ENCODE assay signal across 8 cellular contexts in the genomic region with DNA sequence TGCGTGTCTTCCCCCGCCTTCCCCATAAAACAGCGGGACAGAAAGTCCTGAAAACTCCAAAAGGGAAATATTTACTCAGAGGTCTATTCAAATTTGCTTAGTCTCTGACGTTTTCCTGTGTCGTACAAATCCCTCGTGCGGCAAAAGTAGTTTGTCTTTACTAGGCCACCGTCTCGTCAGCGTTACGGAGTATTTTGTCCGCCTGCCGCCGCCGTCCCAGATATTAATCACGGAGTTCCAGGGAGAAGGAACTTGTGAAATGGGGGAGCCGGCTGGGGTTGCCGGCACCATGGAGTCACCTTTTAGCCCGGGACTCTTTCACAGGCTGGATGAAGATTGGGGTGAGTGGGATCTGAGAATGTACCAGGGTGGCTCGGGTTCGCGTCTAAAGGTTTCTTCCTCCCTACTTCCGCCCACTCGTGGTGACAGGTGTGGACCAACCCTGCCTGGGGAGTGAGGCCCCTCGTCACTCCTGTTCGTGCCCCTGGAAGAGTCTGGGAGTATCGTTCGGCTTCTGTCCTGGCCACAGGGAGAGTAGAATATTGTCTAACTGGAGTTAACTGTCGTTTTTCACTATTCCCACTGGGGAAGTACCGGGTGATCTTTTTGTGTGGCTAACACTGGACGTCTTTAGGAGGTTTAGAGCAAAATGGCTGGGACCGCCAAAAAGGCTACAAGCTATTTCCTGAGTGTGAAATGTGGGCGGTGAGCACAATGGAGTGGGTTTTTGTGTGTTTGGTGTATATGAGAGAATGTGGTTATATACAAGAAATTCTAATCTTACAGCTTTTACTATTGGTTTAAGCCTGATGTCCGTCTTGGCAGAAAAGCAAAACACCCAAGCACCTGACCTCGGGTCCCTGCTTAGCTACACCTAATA. TPM values are rescaled to one million over a fixed set of nuclear protein-coding genes. Genes with fewer than 3 reads are reported as not detected.
DNase-seq lines count a peak whose midpoint lies in the region; ATAC-seq and TF ChIP-seq lines count a peak whose summit lies in the region.

A gene with protein sequence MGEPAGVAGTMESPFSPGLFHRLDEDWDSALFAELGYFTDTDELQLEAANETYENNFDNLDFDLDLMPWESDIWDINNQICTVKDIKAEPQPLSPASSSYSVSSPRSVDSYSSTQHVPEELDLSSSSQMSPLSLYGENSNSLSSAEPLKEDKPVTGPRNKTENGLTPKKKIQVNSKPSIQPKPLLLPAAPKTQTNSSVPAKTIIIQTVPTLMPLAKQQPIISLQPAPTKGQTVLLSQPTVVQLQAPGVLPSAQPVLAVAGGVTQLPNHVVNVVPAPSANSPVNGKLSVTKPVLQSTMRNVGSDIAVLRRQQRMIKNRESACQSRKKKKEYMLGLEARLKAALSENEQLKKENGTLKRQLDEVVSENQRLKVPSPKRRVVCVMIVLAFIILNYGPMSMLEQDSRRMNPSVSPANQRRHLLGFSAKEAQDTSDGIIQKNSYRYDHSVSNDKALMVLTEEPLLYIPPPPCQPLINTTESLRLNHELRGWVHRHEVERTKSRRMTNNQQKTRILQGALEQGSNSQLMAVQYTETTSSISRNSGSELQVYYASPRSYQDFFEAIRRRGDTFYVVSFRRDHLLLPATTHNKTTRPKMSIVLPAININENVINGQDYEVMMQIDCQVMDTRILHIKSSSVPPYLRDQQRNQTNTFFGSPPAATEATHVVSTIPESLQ (plus strand): TSS at position 219 of the 880 bp plus-strand sequence. CDS start 41 bp downstream, at position 260.

- peak; percentile 14; the same call in 1 of the 2 replicates for TF ChIP-seq EP300 in Ishikawa (IDR thresholded peaks at IDR 0.05; ENCODE audit: borderline replicate concordance)

- peak within 1 kb of the TSS; percentile 90 for H3K4me2 ChIP-seq in PC-9

- no peak for TF ChIP-seq CTCF in PC-9 (conservative IDR thresholded peaks at IDR 0.05)

- peak within 1 kb of the TSS; percentile 96 for H3K9ac ChIP-seq in muscle layer of colon (ENCODE audit: low read length)

- H4K20me1 ChIP-seq in PC-9 (ENCODE audit: insufficient read depth) = 0 out of 2 replicates have a peak, but pooled peaks cover 6% of the 10 kb centered on the region

- peak; percentile 45 for ATAC-seq in GM21526 (IDR thresholded peaks at IDR 0.05; ENCODE audit: low FRiP score, unreplicated experiment)

- peak; percentile 84 for DNase-seq in D341Med (ENCODE audit: low spot score)
- DNase-seq in PC-9 = peak; percentile 83 to 88
- peak; percentile 83 for DNase-seq in activated T-cell treated with anti-CD3 and anti-CD28 coated beads, Interleukin-2, amount 50 U/mL, for 1 hour
- peak; percentile 57 to 60 for DNase-seq in stimulated activated CD8-positive, alpha-beta memory T cell treated with anti-CD3 and anti-CD28 coated beads, Interleukin-7, amount 100 ng/mL, for 1 hour (ENCODE audit: low read depth in 2 of 2)

- intact Hi-C loops in PC-9 (cut with micrococcal nuclease; ENCODE audit: unreplicated experiment) = loop anchor here (10.0 kb wide), 1 partner anchor 542 kb away; the partner anchor contains the start of genes APOA2 and TOMM40L

- H3F3A ChIP-seq in PC-9 (ENCODE audit: insufficient read depth, low read depth) = peaks cover 5% of the 10 kb centered on the region; the same call in 1 of the 2 replicates

- WGBS in esophagus, 2 donors = 0 to 1% methylated on average over 35 of the region's 35 CpGs

- CTCF ChIA-PET in PC-9 (lab: Charles Lee) = interaction anchor here (0.6 to 1.1 kb wide), 3 partner anchors 17 to 28 kb away, joined by 3 to 7 read pairs (median 3); partner anchors contain the start of gene DUSP12

- no peaks in the 10 kb centered on the region for H3K9me2 ChIP-seq in PC-9 (ENCODE audit: insufficient read depth)

- TSS peak; percentile 68 for BruUV-seq in PC-9 (replicated peaks; lab: Mats Ljungman, UMichigan)

- peaks cover 57% of the 10 kb centered on the region for H3K79me2 ChIP-seq in PC-9 (ENCODE audit: low read depth)

- TF ChIP-seq RAD21 in Ishikawa (IDR thresholded peaks at IDR 0.05; ENCODE audit: low read depth) = no peak

- no peaks in the 10 kb centered on the region for H3K36me3 ChIP-seq in PC-9 (ENCODE audit: low read depth)
- no peaks in the 10 kb centered on the region for H3K36me3 ChIP-seq in esophagus (ENCODE audit: control insufficient read depth in 2 of 2, insufficient read depth in 2 of 2, low read length in 1 of 2)
- no peaks in the 10 kb centered on the region for H3K36me3 ChIP-seq in muscle layer of colon (ENCODE audit: insufficient read depth, low read length)

- POLR2A ChIA-PET in PC-9 (lab: Charles Lee; ENCODE audit: unreplicated experiment) = interaction anchor here (0.6 to 0.7 kb wide), 3 partner anchors 17 to 1082 kb away, joined by 3 to 11 read pairs (median 5); partner anchors contain the start of gene DUSP12

- H3K4me1 ChIP-seq in PC-9 (replicated peaks; ENCODE audit: insufficient read depth) = peaks cover 11% of the 10 kb centered on the region
- peaks cover 0 to 3% of the 10 kb centered on the region in 2 donors for H3K4me1 ChIP-seq in esophagus (ENCODE audit: control insufficient read depth in 2 of 2, insufficient read depth in 2 of 2, low read length in 1 of 2)
- H3K4me1 ChIP-seq in muscle layer of colon (ENCODE audit: insufficient read depth, low read length) = peaks cover 15% of the 10 kb centered on the region

- H3K27me3 ChIP-seq in PC-9 (ENCODE audit: insufficient read depth, low read depth) (no peaks in the 10 kb centered on the region), esophagus (ENCODE audit: control insufficient read depth in 1 of 2, insufficient read depth in 2 of 2, low read length in 2 of 2) (no peaks in the 10 kb centered on the region), muscle layer of colon (ENCODE audit: control insufficient read depth in 1 of 2, insufficient read depth in 2 of 2, low read length in 2 of 2) (no peaks in the 10 kb centered on the region)

- H3K27ac ChIP-seq in PC-9 (peak within 1 kb of the TSS; percentile 90), esophagus (ENCODE audit: low read depth in 2 of 2, low read length in 1 of 2) (peak within 1 kb of the TSS; percentile 79 to 94), muscle layer of colon (ENCODE audit: low read depth, low read length) (peak within 1 kb of the TSS; percentile 86)

- H2AFZ ChIP-seq in PC-9 = peak within 1 kb of the TSS; percentile 91

- H3K4me3 ChIP-seq in PC-9 (peak within 1 kb of the TSS; percentile 74), esophagus (ENCODE audit: low read depth in 1 of 2, low read length in 2 of 2) (peak within 1 kb of the TSS; percentile 59 to 92), muscle layer of colon (ENCODE audit: low read depth in 1 of 2, low read length in 2 of 2) (peak within 1 kb of the TSS; percentile 53 to 96)

- H3K9me3 ChIP-seq in PC-9 (ENCODE audit: insufficient read depth, low read depth) (no peaks in the 10 kb centered on the region), esophagus (ENCODE audit: control insufficient read depth in 2 of 2, insufficient read depth in 1 of 2, low read depth in 1 of 2, low read length in 1 of 2) (no peaks in the 10 kb centered on the region), muscle layer of colon (ENCODE audit: low read length) (no peaks in the 10 kb centered on the region)

TF ChIP-seq in Ishikawa, 13 proteins besides CTCF, POLR2A, EP300 and RAD21 (continues in another document):
- TF ChIP-seq ZBTB7A (IDR thresholded peaks at IDR 0.05; ENCODE audit: low read depth) (no peak), NFIC (IDR thresholded peaks at IDR 0.05) (0 out of 2 replicates have a peak, but pooled peaks have one; percentile 9), CREB1 (IDR thresholded peaks at IDR 0.05; ENCODE audit: low read depth) (peak; percentile 83), EGR1 (IDR thresholded peaks at IDR 0.05) (no peak), TCF12 (IDR thresholded peaks at IDR 0.05; ENCODE audit: low read depth) (peak; percentile 70), FOXM1 (IDR thresholded peaks at IDR 0.05; ENCODE audit: borderline replicate concordance, low read depth) (0 out of 2 replicates have a peak, but pooled peaks have one; percentile 34), CEBPB (IDR thresholded peaks at IDR 0.05) (no peak), TAF1 (IDR thresholded peaks at IDR 0.05; ENCODE audit: low read depth) (peak; percentile 59; the same call in 1 of the 2 replicates)
- TF ChIP-seq, protein P1, sequence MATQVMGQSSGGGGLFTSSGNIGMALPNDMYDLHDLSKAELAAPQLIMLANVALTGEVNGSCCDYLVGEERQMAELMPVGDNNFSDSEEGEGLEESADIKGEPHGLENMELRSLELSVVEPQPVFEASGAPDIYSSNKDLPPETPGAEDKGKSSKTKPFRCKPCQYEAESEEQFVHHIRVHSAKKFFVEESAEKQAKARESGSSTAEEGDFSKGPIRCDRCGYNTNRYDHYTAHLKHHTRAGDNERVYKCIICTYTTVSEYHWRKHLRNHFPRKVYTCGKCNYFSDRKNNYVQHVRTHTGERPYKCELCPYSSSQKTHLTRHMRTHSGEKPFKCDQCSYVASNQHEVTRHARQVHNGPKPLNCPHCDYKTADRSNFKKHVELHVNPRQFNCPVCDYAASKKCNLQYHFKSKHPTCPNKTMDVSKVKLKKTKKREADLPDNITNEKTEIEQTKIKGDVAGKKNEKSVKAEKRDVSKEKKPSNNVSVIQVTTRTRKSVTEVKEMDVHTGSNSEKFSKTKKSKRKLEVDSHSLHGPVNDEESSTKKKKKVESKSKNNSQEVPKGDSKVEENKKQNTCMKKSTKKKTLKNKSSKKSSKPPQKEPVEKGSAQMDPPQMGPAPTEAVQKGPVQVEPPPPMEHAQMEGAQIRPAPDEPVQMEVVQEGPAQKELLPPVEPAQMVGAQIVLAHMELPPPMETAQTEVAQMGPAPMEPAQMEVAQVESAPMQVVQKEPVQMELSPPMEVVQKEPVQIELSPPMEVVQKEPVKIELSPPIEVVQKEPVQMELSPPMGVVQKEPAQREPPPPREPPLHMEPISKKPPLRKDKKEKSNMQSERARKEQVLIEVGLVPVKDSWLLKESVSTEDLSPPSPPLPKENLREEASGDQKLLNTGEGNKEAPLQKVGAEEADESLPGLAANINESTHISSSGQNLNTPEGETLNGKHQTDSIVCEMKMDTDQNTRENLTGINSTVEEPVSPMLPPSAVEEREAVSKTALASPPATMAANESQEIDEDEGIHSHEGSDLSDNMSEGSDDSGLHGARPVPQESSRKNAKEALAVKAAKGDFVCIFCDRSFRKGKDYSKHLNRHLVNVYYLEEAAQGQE (IDR thresholded peaks at IDR 0.05; ENCODE audit: low read depth) = no peak
- TF ChIP-seq, protein P2, sequence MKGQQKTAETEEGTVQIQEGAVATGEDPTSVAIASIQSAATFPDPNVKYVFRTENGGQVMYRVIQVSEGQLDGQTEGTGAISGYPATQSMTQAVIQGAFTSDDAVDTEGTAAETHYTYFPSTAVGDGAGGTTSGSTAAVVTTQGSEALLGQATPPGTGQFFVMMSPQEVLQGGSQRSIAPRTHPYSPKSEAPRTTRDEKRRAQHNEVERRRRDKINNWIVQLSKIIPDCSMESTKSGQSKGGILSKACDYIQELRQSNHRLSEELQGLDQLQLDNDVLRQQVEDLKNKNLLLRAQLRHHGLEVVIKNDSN (IDR thresholded peaks at IDR 0.05) = peak; percentile 31; the same call in 1 of the 2 replicates
- TF ChIP-seq, protein P3, sequence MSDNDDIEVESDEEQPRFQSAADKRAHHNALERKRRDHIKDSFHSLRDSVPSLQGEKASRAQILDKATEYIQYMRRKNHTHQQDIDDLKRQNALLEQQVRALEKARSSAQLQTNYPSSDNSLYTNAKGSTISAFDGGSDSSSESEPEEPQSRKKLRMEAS (IDR thresholded peaks at IDR 0.05) = peak; percentile 78

RNA-seq across cellular contexts. Expression of the gene that starts here (rescaled TPM):
- 14.6 and 19.5 TPM in 2 replicates for total RNA-seq in PC-9 (2021)
- polyA plus RNA-seq in esophagus = 1 to 10 TPM; 2.5 to 6.5 TPM

Comparison
In these comparisons a context has a peak if more than half of its experiments do, and no peak if none do; other contexts are left out.
1. Peak in every context shown above with its lines: DNase-seq, ATAC-seq, H3K4me3 ChIP-seq and H3K27ac ChIP-seq.